Comparison of ENCODE assay signal across 1 cellular context in genomic region chr20:5168582-5169396, GRCh38.
TF ChIP-seq lines count a peak whose summit lies in the region.

No MANE protein-coding gene starts in this region.

TF ChIP-seq in endothelial cell of umbilical vein, 7 proteins besides CTCF, POLR2A, EP300 and RAD21 (continued from another document):
- TF ChIP-seq POLR2AphosphoS5 (IDR thresholded peaks at IDR 0.05; ENCODE audit: insufficient read depth, low read depth, low read length), result no peak
